In the genomic region with DNA sequence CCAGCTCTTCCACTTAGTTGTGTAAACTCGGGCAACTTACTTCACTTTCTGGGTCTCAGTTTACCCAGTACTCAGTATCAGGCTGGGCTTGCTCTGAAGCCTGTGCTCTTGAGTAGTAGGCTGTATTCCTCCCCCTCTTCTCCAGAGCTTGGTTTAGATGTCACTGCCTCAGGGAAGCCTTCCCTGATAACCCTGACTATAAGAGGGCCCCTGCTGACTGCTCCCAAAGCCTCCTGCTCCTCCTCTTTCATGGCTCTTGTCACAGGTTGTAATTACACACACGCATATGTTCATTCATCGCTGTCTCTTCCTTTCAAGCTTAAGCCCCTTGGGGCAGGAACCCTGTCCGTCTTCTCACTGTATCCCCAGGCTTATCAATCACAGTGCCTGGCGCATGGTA, we compare ENCODE assay signal across 30 cellular contexts.
A peak's percentile ranks its signal among the peaks of the same experiment; 100 is the strongest.
DNase-seq lines count a peak whose midpoint lies in the region; ATAC-seq, FAIRE-seq and TF ChIP-seq lines count a peak whose summit lies in the region.
"Had no signal": no experiment of that assay in that cellular context is flagged by ENCODE, and none has a peak within 500 bp of the region (broad histone marks: within the 10 kb centered on the region; RNA-seq: fewer than 3 reads in every experiment).

No MANE protein-coding gene starts in this region.

- no peak overlapping the region for H3K14ac ChIP-seq in H1 (ENCODE audit: insufficient read length)

- no peaks in the 10 kb centered on the region for H3K79me2 ChIP-seq in H1 (ENCODE audit: control insufficient read depth in 1 of 2, insufficient read depth in 2 of 2, low read length in 2 of 2)
- H3K79me2 ChIP-seq in PC-9 (ENCODE audit: low read depth) = no peaks in the 10 kb centered on the region

- no peak overlapping the region for H3K27ac ChIP-seq in H1 (ENCODE audit: low read depth, low read length)
- no peak overlapping the region for H3K27ac ChIP-seq in PC-9
- H3K27ac ChIP-seq: colonic mucosa, epithelial cell of prostate, suprapubic skin had no signal

- H3F3A ChIP-seq in PC-9 (ENCODE audit: insufficient read depth, low read depth) = no peaks in the 10 kb centered on the region

- CTCF ChIA-PET in H1 (lab: Charles Lee; ENCODE audit: partially characterized antibody) = interaction anchor here (0.5 to 28.3 kb wide), 9 partner anchors 9 to 63 kb away, joined by 3 to 1065 read pairs (median 8); no protein-coding TSS in a partner anchor
- CTCF ChIA-PET in PC-9 (lab: Charles Lee) = no interaction called here

- H2AFZ ChIP-seq in H1 (ENCODE audit: low read length) (no peak overlapping the region), PC-9 (no peak overlapping the region)

- H2BK20ac ChIP-seq in H1 (ENCODE audit: low read length) = no peak overlapping the region

- POLR2A ChIA-PET in H1 (lab: Charles Lee; ENCODE audit: partially characterized antibody) (interaction anchor here (1.3 to 2.6 kb wide), 4 partner anchors 10 to 47 kb away, joined by 3 to 15 read pairs (median 7); no protein-coding TSS in a partner anchor), PC-9 (lab: Charles Lee; ENCODE audit: unreplicated experiment) (interaction anchor here (0.6 kb wide), 2 partner anchors 77 to 193 kb away, joined by 5 to 6 read pairs; partner anchors contain the start of genes C9orf43 and POLE3)

- peaks cover 2% of the 10 kb centered on the region for H3K4me1 Mint-ChIP-seq in activated T-cell treated with anti-CD3 and anti-CD28 coated beads, Interleukin-2, amount 50 U/mL, for 4 hours (ENCODE audit: low read depth)
- peaks cover 26 to 50% of the 10 kb centered on the region in 2 donors for H3K4me1 Mint-ChIP-seq in stimulated activated naive B cell treated with anti-CD40 and anti-IgM and Interleukin-4, amounts not matched to agents 10 μg/mL and 1 μg/mL and 100 μg/mL, for 72 hours

- H3K4me3 ChIP-seq in H1 (ENCODE audit: extremely low read depth in 1 of 4, insufficient read depth in 2 of 4, low read depth in 3 of 4, low read length in 4 of 4) (no peak overlapping the region), PC-9 (no peak overlapping the region)
- H3K4me3 ChIP-seq: colonic mucosa, lower lobe of right lung, suprapubic skin had no signal

- DNase-seq in activated T-cell treated with anti-CD3 and anti-CD28 coated beads, Interleukin-2, amount 50 U/mL, for 1 hour = peak; percentile 8
- DNase-seq in activated T-cell treated with anti-CD3 and anti-CD28 coated beads, Interleukin-2, amount 50 U/mL, for 4 hours = no peak
- DNase-seq in NCI-H345 (lab: John Stamatoyannopoulos, UW) (peak; percentile 10), H1 (ENCODE audit: low read depth in 1 of 2, low spot score in 2 of 2) (no peak), PC-9 (no peak)
- DNase-seq in stimulated activated naive B cell treated with anti-CD40 and anti-IgM and Interleukin-4, amounts not matched to agents 10 μg/mL and 1 μg/mL and 100 μg/mL, for 72 hours = no peak
- DNase-seq: activated CD4-positive, alpha-beta T cell treated with anti-CD3 and anti-CD28 coated beads, Interleukin-2, amount 50 U/mL, for 4 hours; activated CD8-positive, alpha-beta memory T cell treated with anti-CD3 and anti-CD28 coated beads, Interleukin-2, amount 50 U/mL, for 4 hours; AML-193; anterior cingulate cortex; CD4-positive, alpha-beta memory T cell; colonic mucosa; DMS153; effector CD8-positive, alpha-beta T cell; HCEC 1CT; hippocampal formation; lower lobe of right lung; naive thymus-derived CD4-positive, alpha-beta T cell; NCI-H1436 treated with DMSO at 0.1 percent for 48 hours; NCI-H2107; SHP77; stimulated activated CD4-positive, alpha-beta T cell treated with anti-CD3 and anti-CD28 coated beads, Interleukin-15, amount 100 ng/mL, for 24 hours had no signal

- no TSS peak for BruUV-seq in PC-9 (replicated peaks; lab: Mats Ljungman, UMichigan)

- H3K27me3 ChIP-seq in H1 (replicated peaks in 1 of 4; ENCODE audit: control insufficient read depth in 3 of 4, extremely low read depth in 1 of 4, insufficient read depth in 3 of 4, low read length in 3 of 4) (no peaks in the 10 kb centered on the region), PC-9 (ENCODE audit: insufficient read depth, low read depth) (no peaks in the 10 kb centered on the region)
- H3K27me3 ChIP-seq: colonic mucosa, suprapubic skin had no signal

- H4K91ac ChIP-seq in H1 (replicated peaks; ENCODE audit: insufficient read length, low read length) = no peak overlapping the region

- H3K36me3 ChIP-seq in H1 (ENCODE audit: control insufficient read depth in 2 of 4, insufficient read depth in 4 of 4, low read length in 3 of 4) (no peaks in the 10 kb centered on the region), PC-9 (ENCODE audit: low read depth) (no peaks in the 10 kb centered on the region)
- H3K36me3 ChIP-seq: colonic mucosa, suprapubic skin had no signal

- no peak overlapping the region for H3K4me3 Mint-ChIP-seq in activated T-cell treated with anti-CD3 and anti-CD28 coated beads, Interleukin-2, amount 50 U/mL, for 4 hours
- H3K4me3 Mint-ChIP-seq in stimulated activated naive B cell treated with anti-CD40 and anti-IgM and Interleukin-4, amounts not matched to agents 10 μg/mL and 1 μg/mL and 100 μg/mL, for 72 hours = no peak overlapping the region
- H3K4me3 Mint-ChIP-seq: CD4-positive, alpha-beta memory T cell; naive thymus-derived CD4-positive, alpha-beta T cell; stimulated activated memory B cell treated with anti-CD40 and anti-IgM and Interleukin-4, amounts not matched to agents 10 μg/mL and 1 μg/mL and 100 μg/mL, for 72 hours had no signal

- no peaks in the 10 kb centered on the region for H3K36me3 Mint-ChIP-seq in activated T-cell treated with anti-CD3 and anti-CD28 coated beads, Interleukin-2, amount 50 U/mL, for 4 hours (ENCODE audit: insufficient read depth)
- H3K36me3 Mint-ChIP-seq in stimulated activated naive B cell treated with anti-CD40 and anti-IgM and Interleukin-4, amounts not matched to agents 10 μg/mL and 1 μg/mL and 100 μg/mL, for 72 hours = peaks cover 1 to 12% of the 10 kb centered on the region in 2 donors
- H3K36me3 Mint-ChIP-seq: activated naive CD4-positive, alpha-beta T cell treated with anti-CD3 and anti-CD28 coated beads, Interleukin-2, amount 50 U/mL, for 72 hours; naive thymus-derived CD4-positive, alpha-beta T cell; stimulated activated memory B cell treated with anti-CD40 and anti-IgM and Interleukin-4, amounts not matched to agents 10 μg/mL and 1 μg/mL and 100 μg/mL, for 72 hours had no signal

- H3K4me2 ChIP-seq in H1 (ENCODE audit: insufficient read depth in 1 of 2, low read depth in 2 of 2, low read length in 2 of 2) = no peak overlapping the region
- no peak overlapping the region for H3K4me2 ChIP-seq in PC-9

- H2BK15ac ChIP-seq in H1 (ENCODE audit: low read length) = no peak overlapping the region

- H3K56ac ChIP-seq in H1 (replicated peaks; ENCODE audit: insufficient read length, low read depth, low read length) = no peak overlapping the region

- no peak overlapping the region for H4K8ac ChIP-seq in H1 (ENCODE audit: extremely low read depth, insufficient read depth, low read length)

- intact Hi-C loops in PC-9 (cut with micrococcal nuclease; ENCODE audit: unreplicated experiment) = loop anchor here (2.0 kb wide), 1 partner anchor 17 kb away; no protein-coding TSS in a partner anchor

- H4K5ac ChIP-seq in H1 (ENCODE audit: insufficient read length, low read depth, low read length) = no peak overlapping the region

- no peaks in the 10 kb centered on the region for H3K9me3 Mint-ChIP-seq in activated T-cell treated with anti-CD3 and anti-CD28 coated beads, Interleukin-2, amount 50 U/mL, for 4 hours
- no peaks in the 10 kb centered on the region for H3K9me3 Mint-ChIP-seq in stimulated activated naive B cell treated with anti-CD40 and anti-IgM and Interleukin-4, amounts not matched to agents 10 μg/mL and 1 μg/mL and 100 μg/mL, for 72 hours
- H3K9me3 Mint-ChIP-seq: activated naive CD4-positive, alpha-beta T cell treated with anti-CD3 and anti-CD28 coated beads, Interleukin-2, amount 50 U/mL, for 72 hours; CD4-positive, alpha-beta memory T cell; naive thymus-derived CD4-positive, alpha-beta T cell; stimulated activated memory B cell treated with anti-CD40 and anti-IgM and Interleukin-4, amounts not matched to agents 10 μg/mL and 1 μg/mL and 100 μg/mL, for 72 hours had no signal

- H2BK12ac ChIP-seq in H1 (ENCODE audit: low read depth, low read length) = peak overlapping the region; percentile 21; the same call in 1 of the 2 replicates

- H3K23ac ChIP-seq in H1 (ENCODE audit: insufficient read length) = no peak overlapping the region

- H3K9me3 ChIP-seq in H1 (ENCODE audit: insufficient read depth in 2 of 2, low read depth in 1 of 2, low read length in 1 of 2) = no peaks in the 10 kb centered on the region
- H3K9me3 ChIP-seq in PC-9 (ENCODE audit: insufficient read depth, low read depth) = no peaks in the 10 kb centered on the region; the same call in 1 of the 2 replicates
- H3K9me3 ChIP-seq: colonic mucosa, lower lobe of right lung, suprapubic skin had no signal

- no peak for FAIRE-seq in H1 (lab: Jason Lieb, UNC)
- FAIRE-seq: GM12891 had no signal

- ATAC-seq in activated T-cell treated with anti-CD3 and anti-CD28 coated beads, Interleukin-2, amount 50 U/mL, for 4 hours = no peak
- ATAC-seq in stimulated activated naive B cell treated with anti-CD40 and anti-IgM and Interleukin-4, amounts not matched to agents 10 μg/mL and 1 μg/mL and 100 μg/mL, for 72 hours (replicated peaks) = no peak
- no peak for ATAC-seq in HG02759 (IDR thresholded peaks at IDR 0.05; ENCODE audit: unreplicated experiment)
- ATAC-seq: activated CD4-positive, CD25-positive, alpha-beta regulatory T cell treated with anti-CD3 and anti-CD28 coated beads, Interleukin-2, amount 50 U/mL, for 24 hours; activated naive CD4-positive, alpha-beta T cell treated with anti-CD3 and anti-CD28 coated beads, Interleukin-2, amount 50 U/mL, for 72 hours; lower lobe of right lung; naive thymus-derived CD4-positive, alpha-beta T cell; Panc1; stimulated activated memory B cell treated with anti-CD40 and anti-IgM and Interleukin-4, amounts not matched to agents 10 μg/mL and 1 μg/mL and 100 μg/mL, for 72 hours had no signal

- no peak for TF ChIP-seq EP300 in H1 (IDR thresholded peaks at IDR 0.05; ENCODE audit: borderline replicate concordance in 1 of 2, low read depth in 2 of 2, low read length in 2 of 2)

- peaks cover 0 to 17% (median 12%) of the 10 kb centered on the region in 4 experiments; a peak in 6 of 7 replicates for H3K4me1 ChIP-seq in H1 (replicated peaks in 1 of 4; ENCODE audit: control insufficient read depth in 3 of 4, insufficient read depth in 4 of 4, low read length in 3 of 4)
- peaks cover 10% of the 10 kb centered on the region; the same call in 1 of the 2 replicates for H3K4me1 ChIP-seq in PC-9 (replicated peaks; ENCODE audit: insufficient read depth)
- H3K4me1 ChIP-seq: colonic mucosa had no signal

- H3K79me1 ChIP-seq in H1 (ENCODE audit: low read depth, low read length) = no peaks in the 10 kb centered on the region

- TF ChIP-seq CTCF in H1 (IDR thresholded peaks at IDR 0.05; ENCODE audit: control extremely low read depth in 1 of 3, insufficient read depth in 1 of 3, low read depth in 1 of 3, low read length in 3 of 3) (no peak), PC-9 (conservative IDR thresholded peaks at IDR 0.05) (no peak)

- no peak overlapping the region for H3K9ac ChIP-seq in H1 (replicated peaks in 1 of 4; ENCODE audit: extremely low read depth in 1 of 4, low read depth in 3 of 4, low read length in 3 of 4)

- H3K9me2 ChIP-seq in PC-9 (ENCODE audit: insufficient read depth) = no peaks in the 10 kb centered on the region

- H4K20me1 ChIP-seq in H1 (replicated peaks in 1 of 2; ENCODE audit: control insufficient read depth in 1 of 2, insufficient read depth in 2 of 2, low read length in 2 of 2) (peaks cover 0 to under 1% of the 10 kb centered on the region in 2 experiments), PC-9 (ENCODE audit: insufficient read depth) (no peaks in the 10 kb centered on the region)

- no peak overlapping the region for H2BK120ac ChIP-seq in H1 (replicated peaks; ENCODE audit: low read depth, low read length)

- no peak for TF ChIP-seq POLR2A in H1 (IDR thresholded peaks at IDR 0.05; ENCODE audit: control extremely low read depth in 1 of 2, low read depth in 2 of 2, low read length in 2 of 2)

- H2BK5ac ChIP-seq in H1 (ENCODE audit: low read depth, low read length) = no peak overlapping the region

- H2AK5ac ChIP-seq in H1 (ENCODE audit: low read depth, low read length) = no peak overlapping the region

- peak overlapping the region; percentile 67 for H3K27ac Mint-ChIP-seq in stimulated activated naive B cell treated with anti-CD40 and anti-IgM and Interleukin-4, amounts not matched to agents 10 μg/mL and 1 μg/mL and 100 μg/mL, for 72 hours
- H3K27ac Mint-ChIP-seq: activated naive CD4-positive, alpha-beta T cell treated with anti-CD3 and anti-CD28 coated beads, Interleukin-2, amount 50 U/mL, for 72 hours had no signal

- TF ChIP-seq RAD21 in H1 (IDR thresholded peaks at IDR 0.05 in 1 of 2, conservative IDR thresholded peaks at IDR 0.05 in 1 of 2; ENCODE audit: low read depth in 2 of 2, low read length in 2 of 2) = no peak

- no peaks in the 10 kb centered on the region for H3K27me3 Mint-ChIP-seq in activated T-cell treated with anti-CD3 and anti-CD28 coated beads, Interleukin-2, amount 50 U/mL, for 4 hours (ENCODE audit: low read depth)
- H3K27me3 Mint-ChIP-seq in stimulated activated naive B cell treated with anti-CD40 and anti-IgM and Interleukin-4, amounts not matched to agents 10 μg/mL and 1 μg/mL and 100 μg/mL, for 72 hours = no peaks in the 10 kb centered on the region
- H3K27me3 Mint-ChIP-seq: CD4-positive, alpha-beta memory T cell; naive thymus-derived CD4-positive, alpha-beta T cell; stimulated activated memory B cell treated with anti-CD40 and anti-IgM and Interleukin-4, amounts not matched to agents 10 μg/mL and 1 μg/mL and 100 μg/mL, for 72 hours had no signal

- H3K4ac ChIP-seq in H1 (replicated peaks; ENCODE audit: insufficient read length, low read depth, low read length) = no peak overlapping the region

- no peak overlapping the region for H3K18ac ChIP-seq in H1 (ENCODE audit: extremely low read depth, low read length)

- H3K23me2 ChIP-seq in H1 (ENCODE audit: low read depth, low read length) = peaks cover 2% of the 10 kb centered on the region; the same call in 1 of the 2 replicates

- 85% methylated on average over 5 of the region's 5 CpGs; no CpG with 5 or more reads in 1 of the 2 experiments for WGBS in H1 (ENCODE audit: extremely low coverage in 1 of 2, insufficient coverage in 1 of 2, insufficient read length in 1 of 2, insufficient replicate concordance in 2 of 2, low coverage in 1 of 2, low lambda C conversion rate in 2 of 2, missing lambda C conversion rate in 1 of 2), 2 experiments

Comparison
In these comparisons a context has a peak if more than half of its experiments do, and no peak if none do; other contexts are left out.
1. DNase-seq: peak in activated T-cell treated with anti-CD3 and anti-CD28 coated beads, Interleukin-2, amount 50 U/mL, for 1 hour (single experiment) and NCI-H345 (single experiment); none in activated T-cell treated with anti-CD3 and anti-CD28 coated beads, Interleukin-2, amount 50 U/mL, for 4 hours (single experiment), H1 (0 of 2), stimulated activated naive B cell treated with anti-CD40 and anti-IgM and Interleukin-4, amounts not matched to agents 10 μg/mL and 1 μg/mL and 100 μg/mL, for 72 hours (single experiment) and PC-9 (0 of 2).